ENCODE assay signal across 31 cellular contexts in genomic region chr14:83885748-83886382, GRCh38.
"Had no signal": no experiment of that assay in that cellular context is flagged by ENCODE, and none has a peak within 500 bp of the region (broad histone marks: within the 10 kb centered on the region; RNA-seq: fewer than 3 reads in every experiment).

No MANE protein-coding gene starts in this region.

- H3K4me3 Mint-ChIP-seq: activated CD4-positive, alpha-beta T cell treated with anti-CD3 and anti-CD28 coated beads, Interleukin-2, amount 10 ng/mL, durations not matched to agents 7 days and 5 days; activated CD8-positive, alpha-beta T cell treated with anti-CD3 and anti-CD28 coated beads, Interleukin-2, amount 10 ng/mL, durations not matched to agents 7 days and 5 days; activated naive CD8-positive, alpha-beta T cell treated with anti-CD3 and anti-CD28 coated beads for 36 hours; IgD-negative memory B cell; T-helper 1 cell treated with Interleukin-12 subunit alpha and Interleukin-12 subunit beta and Interleukin-4 antibody, amounts not matched to agents 30 μg/mL and 1 μg/mL, for 36 hours; T-helper 2 cell treated with Interferon-gamma antibody and Interleukin-4, amounts not matched to agents 5 μg/mL and 100 μg/mL, for 36 hours had no signal

- H3K36me3 Mint-ChIP-seq: activated naive CD8-positive, alpha-beta T cell treated with anti-CD3 and anti-CD28 coated beads for 36 hours; IgD-negative memory B cell had no signal

- ATAC-seq: activated CD8-positive, alpha-beta T cell treated with anti-CD3 and anti-CD28 coated beads, Interleukin-2, amount 10 ng/mL, durations not matched to agents 7 days and 5 days had no signal

- H3K4me1 ChIP-seq: ascending aorta, breast epithelium, Peyer's patch, SJSA1 had no signal

- H3K27me3 Mint-ChIP-seq: activated CD4-positive, alpha-beta T cell treated with anti-CD3 and anti-CD28 coated beads, Interleukin-2, amount 10 ng/mL, durations not matched to agents 7 days and 5 days; activated naive CD8-positive, alpha-beta T cell treated with anti-CD3 and anti-CD28 coated beads for 36 hours; IgD-negative memory B cell had no signal

- H3K36me3 ChIP-seq: ascending aorta, breast epithelium, Peyer's patch, SJSA1 had no signal

- H3K4me2 ChIP-seq: SK-N-SH had no signal

- H3K9ac ChIP-seq: SK-N-SH had no signal

- H3K4me3 ChIP-seq: ascending aorta, breast epithelium, Peyer's patch, SJSA1 had no signal

- H3K27ac Mint-ChIP-seq: activated CD4-positive, alpha-beta T cell treated with anti-CD3 and anti-CD28 coated beads, Interleukin-2, amount 10 ng/mL, durations not matched to agents 7 days and 5 days; activated CD8-positive, alpha-beta T cell treated with anti-CD3 and anti-CD28 coated beads, Interleukin-2, amount 10 ng/mL, durations not matched to agents 7 days and 5 days; activated naive CD8-positive, alpha-beta T cell treated with anti-CD3 and anti-CD28 coated beads for 36 hours; IgD-negative memory B cell; T-helper 1 cell treated with Interleukin-12 subunit alpha and Interleukin-12 subunit beta and Interleukin-4 antibody, amounts not matched to agents 30 μg/mL and 1 μg/mL, for 36 hours; T-helper 2 cell treated with Interferon-gamma antibody and Interleukin-4, amounts not matched to agents 5 μg/mL and 100 μg/mL, for 36 hours had no signal

- H3K9me3 ChIP-seq: ascending aorta, breast epithelium, SJSA1, SK-N-SH had no signal

- H3K4me1 Mint-ChIP-seq: activated CD4-positive, alpha-beta T cell treated with anti-CD3 and anti-CD28 coated beads, Interleukin-2, amount 10 ng/mL, durations not matched to agents 7 days and 5 days; activated naive CD8-positive, alpha-beta T cell treated with anti-CD3 and anti-CD28 coated beads for 36 hours; IgD-negative memory B cell had no signal

- H3K27ac ChIP-seq: ascending aorta, breast epithelium, Peyer's patch, SJSA1 had no signal

- DNase-seq: activated CD4-positive, alpha-beta T cell treated with anti-CD3 and anti-CD28 coated beads, Interleukin-2, amount 10 ng/mL, durations not matched to agents 7 days and 5 days; activated CD4-positive, alpha-beta T cell treated with anti-CD3 and anti-CD28 coated beads, Interleukin-2, amount 50 U/mL, for 48 hours; activated CD8-positive, alpha-beta T cell treated with anti-CD3 and anti-CD28 coated beads, Interleukin-2, amount 10 ng/mL, durations not matched to agents 7 days and 5 days; activated effector memory CD4-positive, alpha-beta T cell treated with anti-CD3 and anti-CD28 coated beads, Interleukin-2, amount 50 U/mL, for 16 hours; activated naive CD4-positive, alpha-beta T cell; activated naive CD4-positive, alpha-beta T cell treated with anti-CD3 and anti-CD28 coated beads, Interleukin-2, amount 50 U/mL, for 16 hours; activated naive CD8-positive, alpha-beta T cell treated with anti-CD3 and anti-CD28 coated beads for 36 hours; activated T-cell treated with anti-CD3 and anti-CD28 coated beads for 4 hours; activated T-cell treated with anti-CD3 and anti-CD28 coated beads, Interleukin-2, amount 50 U/mL, for 48 hours; amygdala; Karpas-422; KBM-7; NCI-H1048; NCI-H1105 treated with DMSO at 0.1 percent for 48 hours; NCI-H1436; NCI-H1694; NCI-H1930; NCI-H2081 treated with DMSO at 0.1 percent for 48 hours; NCI-H226; NCI-H446 treated with DMSO at 0.1 percent for 48 hours; NCI-H524; Peyer's patch; RPMI8226; SHP77 treated with DMSO at 0.1 percent for 48 hours; SK-N-SH had no signal

- H3K27me3 ChIP-seq: ascending aorta, breast epithelium, Peyer's patch, SJSA1 had no signal
